20 cellular contexts compared by ENCODE assay signal in genomic region chr4:109676886-109677285, GRCh38. TPM values are rescaled to one million over a fixed set of nuclear protein-coding genes. Genes with fewer than 3 reads are reported as not detected.
DNase-seq lines count a peak whose midpoint lies in the region; ATAC-seq and TF ChIP-seq lines count a peak whose summit lies in the region.
"Had no signal": no experiment of that assay in that cellular context is flagged by ENCODE, and none has a peak within 500 bp of the region (broad histone marks: within the 10 kb centered on the region; RNA-seq: fewer than 3 reads in every experiment).

No MANE protein-coding gene starts in this region.

- no peak overlapping the region for H3K4me2 ChIP-seq in OCI-LY3 (ENCODE audit: low read length)

- DNase-seq in GM06990 (ENCODE audit: extremely low read depth, insufficient read length) (no peak), chondrocyte (ENCODE audit: low spot score) (no peak), retinal pigment epithelial cell (ENCODE audit: low read depth) (no peak), HuH-7 (ENCODE audit: low spot score) (no peak)
- no peak for DNase-seq in activated CD4-positive, CD25-positive, alpha-beta regulatory T cell (lab: John Stamatoyannopoulos, UW)
- DNase-seq: activated CD4-positive, alpha-beta T cell treated with anti-CD3 and anti-CD28 coated beads, Interleukin-2, amount 50 U/mL, for 48 hours; activated naive CD4-positive, alpha-beta T cell treated with Interleukin-2 at 50 U/mL for 16 hours; activated T-cell treated with anti-CD3 and anti-CD28 coated beads for 4 hours; foreskin melanocyte; Karpas-422; NCI-H1092; NCI-H2029 treated with DMSO at 0.1 percent for 48 hours; NCI-H510A; SIG-M5; stimulated activated CD4-positive, alpha-beta T cell treated with anti-CD3 and anti-CD28 coated beads, Interleukin-2, amount 100 ng/mL, for 24 hours; stimulated activated naive CD8-positive, alpha-beta T cell treated with anti-CD3 and anti-CD28 coated beads, Interleukin-15, Interleukin-2, amounts not matched to agents 100 U/mL and 50 U/mL, for 24 hours; T-helper 2 cell; transverse colon had no signal

- no peak overlapping the region for H3K27ac ChIP-seq in OCI-LY3 (ENCODE audit: low read length)
- H3K27ac ChIP-seq: transverse colon had no signal

- no peaks in the 10 kb centered on the region for H3K79me2 ChIP-seq in OCI-LY3 (ENCODE audit: low read length)

- H3K27me3 ChIP-seq in GM06990 (replicated peaks; ENCODE audit: control insufficient read depth, insufficient read depth, low read length): no peaks in the 10 kb centered on the region
- H3K27me3 ChIP-seq in OCI-LY3 (ENCODE audit: low read depth, low read length): no peaks in the 10 kb centered on the region
- H3K27me3 ChIP-seq: transverse colon had no signal

- peak; percentile 20 for TF ChIP-seq CTCF in GM06990 (IDR thresholded peaks at IDR 0.05; ENCODE audit: insufficient read depth, low read length, poor library complexity, severe bottlenecking)
- peak; percentile 39 for TF ChIP-seq CTCF in OCI-LY3 (IDR thresholded peaks at IDR 0.05; ENCODE audit: low read depth, low read length)
- peak; percentile 46 for TF ChIP-seq CTCF in chondrocyte (IDR thresholded peaks at IDR 0.05)
- TF ChIP-seq CTCF in retinal pigment epithelial cell (conservative IDR thresholded peaks at IDR 0.05; ENCODE audit: low read depth, low read length): peak; percentile 12

- H3K4me3 ChIP-seq in GM06990 (replicated peaks; ENCODE audit: low read depth, low read length) (no peak overlapping the region), OCI-LY3 (ENCODE audit: low read length) (no peak overlapping the region), retinal pigment epithelial cell (ENCODE audit: low read length) (no peak overlapping the region)
- H3K4me3 ChIP-seq: transverse colon had no signal

- no peaks in the 10 kb centered on the region for H3K36me3 Mint-ChIP-seq in chondrocyte (ENCODE audit: low read depth)

- H3K36me3 ChIP-seq in GM06990 (ENCODE audit: control insufficient read depth, insufficient read depth, low read length): no peaks in the 10 kb centered on the region; the same call in 1 of the 2 replicates
- no peaks in the 10 kb centered on the region for H3K36me3 ChIP-seq in OCI-LY3 (replicated peaks; ENCODE audit: low read depth, low read length)
- H3K36me3 ChIP-seq: transverse colon had no signal

- no peak overlapping the region for H3K4me3 Mint-ChIP-seq in chondrocyte (ENCODE audit: unreplicated experiment)

- H3K4me1 Mint-ChIP-seq in chondrocyte (ENCODE audit: low read depth): no peaks in the 10 kb centered on the region

- no peak overlapping the region for H3K9ac ChIP-seq in OCI-LY3 (ENCODE audit: low read length)

- no peaks in the 10 kb centered on the region for H3K9me3 ChIP-seq in OCI-LY3 (ENCODE audit: insufficient read depth, low read length)
- H3K9me3 ChIP-seq: transverse colon had no signal

- no peak for ATAC-seq in HG03571 (IDR thresholded peaks at IDR 0.05; ENCODE audit: unreplicated experiment)
- ATAC-seq: stimulated activated naive CD8-positive, alpha-beta T cell treated with anti-CD3 and anti-CD28 coated beads, Interleukin-15, Interleukin-2, amounts not matched to agents 100 U/mL and 50 U/mL, for 24 hours had no signal

- H2AFZ ChIP-seq in OCI-LY3 (ENCODE audit: low read depth, low read length): no peak overlapping the region

- no peak overlapping the region for H3K27ac Mint-ChIP-seq in chondrocyte (ENCODE audit: unreplicated experiment)

- H3K4me1 ChIP-seq in OCI-LY3 (ENCODE audit: low read length): no peaks in the 10 kb centered on the region
- H3K4me1 ChIP-seq: transverse colon had no signal

- H3K27me3 Mint-ChIP-seq in chondrocyte (ENCODE audit: low read depth): no peaks in the 10 kb centered on the region

- peaks cover 3% of the 10 kb centered on the region for H3K9me3 Mint-ChIP-seq in chondrocyte (ENCODE audit: low read depth)

- H4K20me1 ChIP-seq in OCI-LY3 (ENCODE audit: insufficient read depth, low read length): no peaks in the 10 kb centered on the region

RNA-seq across cellular contexts. Expression of gene CASP6, which starts 26.4 kb away (rescaled TPM):
- 16.3 to 19.1 TPM (median 16.7 TPM) in 3 replicates for total RNA-seq in chondrocyte

RNA-seq across cellular contexts. Expression of gene PLA2G12A, which starts 53.0 kb away (rescaled TPM):
- 39.2 to 43.4 TPM (median 41.3 TPM) in 3 replicates for total RNA-seq in chondrocyte
